ENCODE assay signal across 14 cellular contexts in the genomic region with DNA sequence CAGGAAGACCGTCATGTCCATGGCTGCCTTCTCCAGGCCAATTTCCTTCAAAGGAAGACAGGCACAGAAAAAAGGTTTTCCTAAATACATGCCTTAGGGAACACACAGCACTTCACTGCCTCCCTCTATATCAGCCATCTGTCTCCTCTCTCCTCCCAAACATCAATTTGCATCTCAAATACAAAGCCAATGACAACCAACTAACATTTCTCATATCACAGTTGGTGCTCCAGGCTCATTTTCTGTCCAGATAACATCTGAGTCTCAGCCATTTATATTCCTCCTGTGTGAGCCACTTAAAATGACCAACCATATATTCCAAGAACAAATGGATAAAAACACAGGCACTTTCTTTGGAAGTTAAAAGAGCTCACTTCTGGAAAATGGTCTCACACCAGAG.
DNase-seq lines count a peak whose midpoint lies in the region; ATAC-seq and TF ChIP-seq lines count a peak whose summit lies in the region.
"Had no signal": no experiment of that assay in that cellular context is flagged by ENCODE, and none has a peak within 500 bp of the region (broad histone marks: within the 10 kb centered on the region; RNA-seq: fewer than 3 reads in every experiment).

No MANE protein-coding gene starts in this region.

- no peaks in the 10 kb centered on the region for H3K27me3 ChIP-seq in left lung
- H3K27me3 ChIP-seq: BE2C had no signal

- peak; percentile 60 for DNase-seq in DMS 273 treated with DMSO at 0.1 percent for 48 hours (lab: John Stamatoyannopoulos, UW)
- DNase-seq in NCI-H526 (lab: John Stamatoyannopoulos, UW), result peak; percentile 25 to 53
- peak; percentile 49 for DNase-seq in cerebellar cortex (ENCODE audit: low spot score)
- peak; percentile 25 for DNase-seq in inferior parietal cortex (ENCODE audit: extremely low spot score)
- DNase-seq in activated effector memory CD4-positive, alpha-beta T cell treated with anti-CD3 and anti-CD28 coated beads, Interleukin-2, amount 50 U/mL, for 16 hours, result no peak
- DNase-seq in coronary artery (ENCODE audit: low spot score), result no peak
- no peak for DNase-seq in left lung
- DNase-seq: BE2C; CD4-positive, alpha-beta memory T cell; DND-41; GF-D8; GM23248 had no signal

- H3K27ac ChIP-seq in coronary artery (no peak overlapping the region), left lung (no peak overlapping the region)
- H3K27ac ChIP-seq: C4-2B, GM23248 had no signal

- H3K36me3 ChIP-seq in left lung, result no peaks in the 10 kb centered on the region
- H3K36me3 ChIP-seq: BE2C had no signal

- no peaks in the 10 kb centered on the region for H3K9me3 ChIP-seq in left lung
- H3K9me3 ChIP-seq: BE2C had no signal

- intact Hi-C loops in left lung (cut with DNase I), result no loop called here

- H3K4me1 ChIP-seq in left lung, result no peaks in the 10 kb centered on the region
- H3K4me1 ChIP-seq: BE2C had no signal

- no peak for TF ChIP-seq CTCF in coronary artery (IDR thresholded peaks at IDR 0.05)
- no peak for TF ChIP-seq CTCF in left lung (IDR thresholded peaks at IDR 0.05)

- ATAC-seq in HG03520 (IDR thresholded peaks at IDR 0.05; ENCODE audit: unreplicated experiment) (no peak), left lung (no peak)

- H3K4me3 ChIP-seq in coronary artery, result no peak overlapping the region
- no peak overlapping the region for H3K4me3 ChIP-seq in left lung
- H3K4me3 ChIP-seq: GM23248 had no signal

Comparison
In these comparisons a context has a peak if more than half of its experiments do, and no peak if none do; other contexts are left out.
1. DNase-seq: peak in DMS 273 treated with DMSO at 0.1 percent for 48 hours (single experiment), NCI-H526 (2 of 2), cerebellar cortex (single experiment) and inferior parietal cortex (single experiment); none in activated effector memory CD4-positive, alpha-beta T cell treated with anti-CD3 and anti-CD28 coated beads, Interleukin-2, amount 50 U/mL, for 16 hours (single experiment), coronary artery (single experiment) and left lung (0 of 2).